In the genomic region with DNA sequence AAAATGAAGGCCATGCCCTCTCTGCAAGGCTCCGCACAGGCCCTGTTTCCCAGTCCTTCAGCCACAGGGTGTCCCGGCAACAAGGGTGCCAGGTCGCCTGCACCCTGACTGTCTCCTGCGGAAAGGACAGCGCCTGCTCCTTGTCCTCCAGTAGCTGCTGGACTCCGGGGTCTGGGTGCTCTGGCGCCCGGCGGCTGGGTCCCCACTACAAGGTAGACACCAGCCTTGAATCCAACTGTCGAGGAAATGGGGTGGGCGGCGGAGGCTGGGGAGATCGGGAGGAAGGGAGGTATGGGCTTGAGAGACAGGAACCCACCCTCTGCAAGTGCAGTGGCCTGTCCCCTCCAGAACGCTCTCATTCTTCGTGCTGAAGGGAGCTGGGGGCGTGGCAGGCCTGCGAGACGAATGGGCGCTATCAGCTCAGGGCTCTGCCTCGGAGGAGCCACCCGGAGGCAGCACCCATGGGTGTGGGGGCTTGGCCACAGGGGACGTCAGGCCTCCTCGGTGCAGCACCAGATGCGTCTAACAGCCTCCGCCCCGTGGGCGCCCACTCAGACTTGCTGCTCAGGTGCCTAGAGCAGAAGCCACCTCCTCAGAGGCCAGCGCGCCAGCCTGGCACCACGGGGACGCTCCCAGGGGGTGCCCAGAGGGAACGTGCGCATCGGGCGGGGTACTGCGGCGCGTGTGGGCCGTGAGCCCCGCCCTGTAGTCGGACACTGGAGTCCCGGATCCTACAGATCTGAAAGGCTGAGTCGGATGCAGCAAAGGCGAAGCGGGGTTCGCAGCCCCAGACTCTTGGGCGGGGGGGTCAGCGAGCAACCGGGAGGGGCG, we compare ENCODE assay signal across 8 cellular contexts. TPM values are rescaled to one million over a fixed set of nuclear protein-coding genes. Genes with fewer than 3 reads are reported as not detected.
A peak's percentile ranks its signal among the peaks of the same experiment; 100 is the strongest.
DNase-seq lines count a peak whose midpoint lies in the region; ATAC-seq and TF ChIP-seq lines count a peak whose summit lies in the region.

No MANE protein-coding gene starts in this region.

- H3K27ac ChIP-seq in C4-2B = peak overlapping the region; percentile 99
- no peak overlapping the region for H3K27ac ChIP-seq in SU-DHL-6 (ENCODE audit: low read depth, low read length)
- H3K27ac ChIP-seq in adrenal gland = peak overlapping the region in 4 of 5 donors; percentile 58 to 86 (median 83)
- no peak overlapping the region for H3K27ac ChIP-seq in iPS DF 6.9 (ENCODE audit: low read length)
- H3K27ac ChIP-seq in skin epidermis = peak overlapping the region; percentile 78 to 98 (median 93)

- peaks cover 8 to 42% of the 10 kb centered on the region in 2 donors for H3K4me1 ChIP-seq in adrenal gland (replicated peaks in 1 of 2)
- peaks cover 11% of the 10 kb centered on the region for H3K4me1 ChIP-seq in iPS DF 6.9 (ENCODE audit: control insufficient read depth, insufficient read depth, low read length)

- H3K36me3 ChIP-seq in SU-DHL-6 (ENCODE audit: low read length) = no peaks in the 10 kb centered on the region
- no peaks in the 10 kb centered on the region for H3K36me3 ChIP-seq in adrenal gland (replicated peaks in 1 of 2)
- H3K36me3 ChIP-seq in iPS DF 6.9 (ENCODE audit: control insufficient read depth, insufficient read depth, low read length) = no peaks in the 10 kb centered on the region; the same call in 1 of the 2 replicates

- no peak for TF ChIP-seq POLR2A in adrenal gland (IDR thresholded peaks at IDR 0.05)

- H3K27me3 ChIP-seq in SU-DHL-6 (ENCODE audit: low read length) = no peaks in the 10 kb centered on the region
- no peaks in the 10 kb centered on the region for H3K27me3 ChIP-seq in adrenal gland
- no peaks in the 10 kb centered on the region for H3K27me3 ChIP-seq in iPS DF 6.9 (ENCODE audit: control insufficient read depth, insufficient read depth, low read length)

- H3F3A ChIP-seq in SU-DHL-6 (ENCODE audit: insufficient read depth) = 0 out of 2 replicates have a peak, but pooled peaks cover 5% of the 10 kb centered on the region

- peak overlapping the region; percentile 64 for H3K9ac ChIP-seq in SU-DHL-6 (ENCODE audit: low read length)

- H3K9me3 ChIP-seq in SU-DHL-6 (ENCODE audit: insufficient read depth, low read length) (no peaks in the 10 kb centered on the region), adrenal gland (replicated peaks in 1 of 3) (no peaks in the 10 kb centered on the region), iPS DF 6.9 (ENCODE audit: control insufficient read depth, insufficient read depth, low read length) (no peaks in the 10 kb centered on the region)

- ATAC-seq in GM19035 (IDR thresholded peaks at IDR 0.05; ENCODE audit: unreplicated experiment) = peak; percentile 56
- peak; percentile 45 for ATAC-seq in HG03175 (IDR thresholded peaks at IDR 0.05; ENCODE audit: unreplicated experiment)

- 15 to 58% (median 22%) methylated on average over 9 to 50 of the region's 50 CpGs for WGBS in adrenal gland, 4 donors
- WGBS in iPS DF 6.9 (ENCODE audit: insufficient coverage, insufficient read length) = no CpG with 5 or more reads among the region's 50 CpGs

- peak overlapping the region; percentile 71 for H3K4me2 ChIP-seq in SU-DHL-6 (ENCODE audit: low read depth, low read length, poor library complexity, severe bottlenecking)

- no peaks in the 10 kb centered on the region for H3K9me2 ChIP-seq in SU-DHL-6 (replicated peaks; ENCODE audit: insufficient read depth, low read length)

- H2AFZ ChIP-seq in SU-DHL-6 (ENCODE audit: low read depth, low read length, severe bottlenecking) = peak overlapping the region; percentile 98

- H4K20me1 ChIP-seq in SU-DHL-6 (ENCODE audit: low read depth, low read length) = no peaks in the 10 kb centered on the region

- DNase-seq in adrenal gland (peak; percentile 54 to 75 (median 61)), iPS DF 6.9 (ENCODE audit: low read depth, low spot score) (no peak), NCI-H2107 (lab: John Stamatoyannopoulos, UW) (no peak)

- H3K4me3 ChIP-seq in SU-DHL-6 (ENCODE audit: insufficient read depth, low read length, poor library complexity, severe bottlenecking) (peak overlapping the region; percentile 71), adrenal gland (peak overlapping the region in 3 of 4 donors; percentile 18 to 68 (median 60)), iPS DF 6.9 (ENCODE audit: low read length) (peak overlapping the region; percentile 82; the same call in 1 of the 2 replicates), skin epidermis (peak overlapping the region; percentile 53 to 86 (median 67))

- intact Hi-C loops in adrenal gland (cut with DNase I) = no loop called here

- no peak for TF ChIP-seq CTCF in C4-2B (conservative IDR thresholded peaks at IDR 0.05)
- TF ChIP-seq CTCF in SU-DHL-6 (IDR thresholded peaks at IDR 0.05; ENCODE audit: insufficient read depth, low read length, poor library complexity, severe bottlenecking) = no peak
- no peak for TF ChIP-seq CTCF in adrenal gland (IDR thresholded peaks at IDR 0.05)

- no peaks in the 10 kb centered on the region for H3K79me2 ChIP-seq in SU-DHL-6 (ENCODE audit: insufficient read depth, low read length)

RNA-seq across cellular contexts. Expression of a gene that starts 15.6 kb away (rescaled TPM):
- 1 to 10 TPM; 1.8 to 5.3 (median 3.8) TPM for total RNA-seq in adrenal gland
- polyA plus RNA-seq in adrenal gland = 1 to 10 TPM in 2 of 3 donors, under 1 TPM in 1; 0.66 to 7.7 (median 5.2) TPM

RNA-seq across cellular contexts. Expression of a gene that starts 23.5 kb away (rescaled TPM):
- total RNA-seq in adrenal gland = 1 to 10 TPM in 6 of 8 donors, under 1 TPM in 2; 0.24 to 3.0 (median 1.4) TPM
- polyA plus RNA-seq in adrenal gland = 1 to 10 TPM in 2 of 3 donors, under 1 TPM in 1; 0.26 to 4.4 (median 1.7) TPM

RNA-seq across cellular contexts. Expression of a gene that starts 31.1 kb away (rescaled TPM):
- under 1 TPM in 1 of 8 donors, not detected in 7; 0.19 TPM for total RNA-seq in adrenal gland
- under 1 TPM in 1 of 3 donors, not detected in 2; 0.24 TPM for polyA plus RNA-seq in adrenal gland

RNA-seq across cellular contexts. Expression of a gene that starts 47.6 kb away (rescaled TPM):
- total RNA-seq in adrenal gland = 10 to 100 TPM; 30.9 to 77.8 (median 62.0) TPM
- polyA plus RNA-seq in adrenal gland = 100 to 1,000 TPM in 2 of 3 donors, 10 to 100 TPM in 1; 54.1 to 234 (median 145) TPM

RNA-seq across cellular contexts. Expression of a gene that starts 47.6 kb away (rescaled TPM):
- total RNA-seq in adrenal gland = 10 to 100 TPM; 19.6 to 45.4 (median 39.9) TPM
- 100 to 1,000 TPM in 2 of 3 donors, 10 to 100 TPM in 1; 20.0 to 146 (median 102) TPM for polyA plus RNA-seq in adrenal gland

Comparison
In these comparisons a context has a peak if more than half of its experiments do, and no peak if none do; other contexts are left out.
1. H3K27ac ChIP-seq: peak in C4-2B (single experiment), adrenal gland (4 of 5) and skin epidermis (21 of 21); none in SU-DHL-6 (single experiment) and iPS DF 6.9 (single experiment).
2. DNase-seq: peak in adrenal gland (7 of 7); none in iPS DF 6.9 (single experiment) and NCI-H2107 (single experiment).
3. Peak in every context shown above with its lines, with median percentiles within 50 percentile points of each other: H3K4me3 ChIP-seq.